In the genomic region with DNA sequence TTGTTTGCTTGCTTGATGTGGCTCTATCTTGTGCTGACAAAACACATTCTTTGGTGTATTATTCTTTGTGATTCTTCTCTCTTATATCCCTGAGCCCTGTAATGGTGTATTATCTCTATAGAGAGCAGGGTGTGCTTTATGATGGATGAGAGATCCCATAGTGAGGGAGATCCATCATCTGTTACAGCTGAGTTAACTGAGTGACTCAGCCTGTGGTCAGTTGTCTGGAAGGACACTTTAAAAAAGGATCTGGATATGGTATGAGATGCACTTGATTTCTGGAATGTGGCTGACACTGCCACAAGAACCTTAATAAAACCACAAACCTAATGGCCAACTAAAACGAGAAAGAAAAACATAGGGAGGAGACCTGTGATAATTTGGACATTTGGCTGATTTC, we compare ENCODE assay signal across 12 cellular contexts.
DNase-seq lines count a peak whose midpoint lies in the region; ATAC-seq, FAIRE-seq and TF ChIP-seq lines count a peak whose summit lies in the region.
"Had no signal": no experiment of that assay in that cellular context is flagged by ENCODE, and none has a peak within 500 bp of the region (broad histone marks: within the 10 kb centered on the region; RNA-seq: fewer than 3 reads in every experiment).

No MANE protein-coding gene starts in this region.

- H3K36me3 ChIP-seq in skeletal muscle satellite cell (ENCODE audit: insufficient read depth, low read length), result no peaks in the 10 kb centered on the region

- H3K4me1 ChIP-seq in skeletal muscle satellite cell (ENCODE audit: control insufficient read depth, insufficient read depth, low read length), result peaks cover 27% of the 10 kb centered on the region

- FAIRE-seq in H54 (lab: Jason Lieb, UNC), result peak; percentile 98

- DNase-seq in H54 (ENCODE audit: insufficient read length, low spot score) (peak; percentile 14), RKO (ENCODE audit: low spot score) (peak; percentile 40), fibroblast of gingiva (ENCODE audit: low read depth) (peak; percentile 41), DMS153 treated with DMSO at 0.1 percent for 48 hours (lab: John Stamatoyannopoulos, UW; ENCODE audit: unreplicated experiment) (no peak)
- DNase-seq: activated CD8-positive, alpha-beta memory T cell treated with anti-CD3 and anti-CD28 coated beads for 24 hours; DND-41; NCI-H524 treated with DMSO at 0.1 percent for 48 hours; occipital lobe had no signal

- H3K9ac ChIP-seq in skeletal muscle satellite cell (ENCODE audit: low read depth, low read length), result no peak overlapping the region
- H3K9ac ChIP-seq: KMS-11 had no signal

- no peak overlapping the region for H3K4me3 ChIP-seq in skeletal muscle satellite cell (ENCODE audit: low read length)

- ATAC-seq in HG03139 (IDR thresholded peaks at IDR 0.05; ENCODE audit: unreplicated experiment) (no peak), GM21367 (IDR thresholded peaks at IDR 0.05; ENCODE audit: unreplicated experiment) (no peak)

- no peaks in the 10 kb centered on the region for H3K9me3 ChIP-seq in skeletal muscle satellite cell (replicated peaks; ENCODE audit: low read length)

- H3K4me2 ChIP-seq in skeletal muscle satellite cell (ENCODE audit: low read length), result peak overlapping the region; percentile 18
- H3K4me2 ChIP-seq: KMS-11 had no signal

- no peaks in the 10 kb centered on the region for H3K27me3 ChIP-seq in skeletal muscle satellite cell (ENCODE audit: control insufficient read depth, insufficient read depth, low read length)

- no peak for TF ChIP-seq POLR2A in H54 (IDR thresholded peaks at IDR 0.05; ENCODE audit: low read depth, low read length)
